ENCODE assay signal across 14 cellular contexts in genomic region chr6:135135835-135136234, GRCh38. TPM values are rescaled to one million over a fixed set of nuclear protein-coding genes. Genes with fewer than 3 reads are reported as not detected.
DNase-seq lines count a peak whose midpoint lies in the region; ATAC-seq and TF ChIP-seq lines count a peak whose summit lies in the region.
"Had no signal": no experiment of that assay in that cellular context is flagged by ENCODE, and none has a peak within 500 bp of the region (broad histone marks: within the 10 kb centered on the region; RNA-seq: fewer than 3 reads in every experiment).

No MANE protein-coding gene starts in this region.

- POLR2A ChIA-PET in CD4-positive, alpha-beta T cell (lab: Charles Lee), result interaction anchor here (1.8 kb wide), 1 partner anchor 11 kb away, joined by 4 read pairs; no protein-coding TSS in a partner anchor
- POLR2A ChIA-PET in HEK293 (lab: Yijun Ruan, JAX), result no interaction called here

- 89 to 98% methylated on average over 4 of the region's 4 CpGs for WGBS in lower leg skin, 2 donors

- CTCF ChIA-PET in CD4-positive, alpha-beta T cell (lab: Charles Lee), result no interaction called here
- CTCF ChIA-PET in HEK293 (lab: Yijun Ruan, JAX), result interaction anchor here (0.7 to 1.3 kb wide), 3 partner anchors 8 to 288 kb away, joined by 3 to 5 read pairs (median 4); no protein-coding TSS in a partner anchor

- H3K4me1 Mint-ChIP-seq in CD4-positive, alpha-beta T cell (ENCODE audit: low read depth), result peaks cover 25% of the 10 kb centered on the region
- peaks cover 36% of the 10 kb centered on the region for H3K4me1 Mint-ChIP-seq in activated naive CD8-positive, alpha-beta T cell treated with anti-CD3 and anti-CD28 coated beads, Interleukin-2, amount 50 U/mL, for 24 hours
- peaks cover 36 to 50% of the 10 kb centered on the region in 2 donors for H3K4me1 Mint-ChIP-seq in natural killer cell treated with Interleukin-12 subunit alpha and Interleukin-12 subunit beta and Interleukin-15 and Interleukin-18, amount 100 ng/mL, for 72 hours (ENCODE audit: low read depth in 2 of 2)

- peak; percentile 32 for ATAC-seq in CD4-positive, alpha-beta T cell (ENCODE audit: poor library complexity)
- peak; percentile 20 for ATAC-seq in activated naive CD8-positive, alpha-beta T cell treated with anti-CD3 and anti-CD28 coated beads, Interleukin-2, amount 50 U/mL, for 24 hours
- ATAC-seq in natural killer cell treated with Interleukin-12 subunit alpha and Interleukin-12 subunit beta and Interleukin-15 and Interleukin-18, amount 100 ng/mL, for 72 hours, result peak; percentile 57 to 66

- no peaks in the 10 kb centered on the region for H3K27me3 Mint-ChIP-seq in CD4-positive, alpha-beta T cell
- no peaks in the 10 kb centered on the region for H3K27me3 Mint-ChIP-seq in activated naive CD8-positive, alpha-beta T cell treated with anti-CD3 and anti-CD28 coated beads, Interleukin-2, amount 50 U/mL, for 24 hours
- H3K27me3 Mint-ChIP-seq in natural killer cell treated with Interleukin-12 subunit alpha and Interleukin-12 subunit beta and Interleukin-15 and Interleukin-18, amount 100 ng/mL, for 72 hours, result no peaks in the 10 kb centered on the region

- no peaks in the 10 kb centered on the region for H3K27me3 ChIP-seq in CD4-positive, alpha-beta T cell (ENCODE audit: control insufficient read depth, insufficient read depth, low read length)

- intact Hi-C loops in CD4-positive, alpha-beta T cell (cut with DNase I, micrococcal nuclease), result no loop called here
- intact Hi-C loops in lower leg skin (cut with DNase I; ENCODE audit: low total_unique reads), result loop anchor here (10.0 kb wide), 1 partner anchor 289 kb away; no protein-coding TSS in a partner anchor

- H3K4me3 ChIP-seq in HEK293 (ENCODE audit: low read depth, low read length) (no peak overlapping the region), lower leg skin (ENCODE audit: low read depth, poor library complexity, severe bottlenecking) (no peak overlapping the region)

- H3K36me3 ChIP-seq in HEK293 (ENCODE audit: control insufficient read depth in 2 of 2, insufficient read depth in 1 of 2, low read length in 2 of 2), result no peaks in the 10 kb centered on the region

- no peak for TF ChIP-seq POLR2A in lower leg skin (IDR thresholded peaks at IDR 0.05)

- no peaks in the 10 kb centered on the region for H3K36me3 Mint-ChIP-seq in CD4-positive, alpha-beta T cell (ENCODE audit: low read depth)
- H3K36me3 Mint-ChIP-seq in activated naive CD8-positive, alpha-beta T cell treated with anti-CD3 and anti-CD28 coated beads, Interleukin-2, amount 50 U/mL, for 24 hours (ENCODE audit: low read depth), result no peaks in the 10 kb centered on the region
- H3K36me3 Mint-ChIP-seq in natural killer cell treated with Interleukin-12 subunit alpha and Interleukin-12 subunit beta and Interleukin-15 and Interleukin-18, amount 100 ng/mL, for 72 hours, result no peaks in the 10 kb centered on the region

- TF ChIP-seq CTCF in CD4-positive, alpha-beta T cell (IDR thresholded peaks at IDR 0.05), result no peak
- TF ChIP-seq CTCF in HEK293 (tag by site-specific recombination; IDR thresholded peaks at IDR 0.05) (no peak), lower leg skin (IDR thresholded peaks at IDR 0.05) (no peak)

- H3K9me3 Mint-ChIP-seq in CD4-positive, alpha-beta T cell, result no peaks in the 10 kb centered on the region
- H3K9me3 Mint-ChIP-seq in activated naive CD8-positive, alpha-beta T cell treated with anti-CD3 and anti-CD28 coated beads, Interleukin-2, amount 50 U/mL, for 24 hours, result no peaks in the 10 kb centered on the region
- no peaks in the 10 kb centered on the region for H3K9me3 Mint-ChIP-seq in natural killer cell treated with Interleukin-12 subunit alpha and Interleukin-12 subunit beta and Interleukin-15 and Interleukin-18, amount 100 ng/mL, for 72 hours

- no peaks in the 10 kb centered on the region for H3K4me1 ChIP-seq in HEK293 (ENCODE audit: control insufficient read depth, insufficient read depth, low read length)

- no peak for DNase-seq in CD4-positive, alpha-beta T cell
- no peak for DNase-seq in activated naive CD8-positive, alpha-beta T cell treated with anti-CD3 and anti-CD28 coated beads, Interleukin-2, amount 50 U/mL, for 24 hours
- no peak for DNase-seq in natural killer cell treated with Interleukin-12 subunit alpha and Interleukin-12 subunit beta and Interleukin-15 and Interleukin-18, amount 100 ng/mL, for 72 hours (ENCODE audit: low spot score)
- DNase-seq in T-helper 2 cell, result no peak
- DNase-seq in lower leg skin (ENCODE audit: low spot score in 2 of 2), result no peak
- DNase-seq in NCI-H345 (lab: John Stamatoyannopoulos, UW), result no peak
- DNase-seq: AML-193, GOT3, IMR-90, NCI-H1417 treated with DMSO at 0.1 percent for 48 hours, NCI-H2081, NCI-H524 treated with DMSO at 0.1 percent for 48 hours, RPMI8226 had no signal

- H3K9me3 ChIP-seq in CD4-positive, alpha-beta T cell (ENCODE audit: control insufficient read depth, low read length), result no peaks in the 10 kb centered on the region
- no peaks in the 10 kb centered on the region for H3K9me3 ChIP-seq in HEK293 (ENCODE audit: control insufficient read depth, insufficient read depth, low read depth, low read length)

- H3K4me3 Mint-ChIP-seq in CD4-positive, alpha-beta T cell, result no peak overlapping the region
- no peak overlapping the region for H3K4me3 Mint-ChIP-seq in activated naive CD8-positive, alpha-beta T cell treated with anti-CD3 and anti-CD28 coated beads, Interleukin-2, amount 50 U/mL, for 24 hours
- peak overlapping the region; percentile 65 for H3K4me3 Mint-ChIP-seq in natural killer cell treated with Interleukin-12 subunit alpha and Interleukin-12 subunit beta and Interleukin-15 and Interleukin-18, amount 100 ng/mL, for 72 hours

- no peak overlapping the region for H3K27ac Mint-ChIP-seq in CD4-positive, alpha-beta T cell
- H3K27ac Mint-ChIP-seq in activated naive CD8-positive, alpha-beta T cell treated with anti-CD3 and anti-CD28 coated beads, Interleukin-2, amount 50 U/mL, for 24 hours, result peak overlapping the region; percentile 68
- peak overlapping the region; percentile 85 to 94 for H3K27ac Mint-ChIP-seq in natural killer cell treated with Interleukin-12 subunit alpha and Interleukin-12 subunit beta and Interleukin-15 and Interleukin-18, amount 100 ng/mL, for 72 hours

- no peak overlapping the region for H3K27ac ChIP-seq in CD4-positive, alpha-beta T cell (ENCODE audit: low read depth, low read length)
- no peak overlapping the region for H3K27ac ChIP-seq in HEK293 (ENCODE audit: extremely low read depth, low read depth, low read length)

TF ChIP-seq in HEK293, 187 proteins besides CTCF, POLR2A, EP300 and RAD21:
- TF ChIP-seq ZNF488 (tag by site-specific recombination; IDR thresholded peaks at IDR 0.05), result no peak
- no peak for TF ChIP-seq ZNF23 (tag by site-specific recombination; IDR thresholded peaks at IDR 0.05; ENCODE audit: borderline replicate concordance)
- TF ChIP-seq ZNF654 (tag by site-specific recombination; IDR thresholded peaks at IDR 0.05; ENCODE audit: low read depth), result no peak
- no peak for TF ChIP-seq ZNF449 (tag by site-specific recombination; IDR thresholded peaks at IDR 0.05)
- TF ChIP-seq ZNF140 (tag by site-specific recombination; IDR thresholded peaks at IDR 0.05), result peak; percentile 28; the same call in 1 of the 2 replicates

RNA-seq across cellular contexts. Expression of gene MYB, which starts 45.3 kb away (rescaled TPM):
- total RNA-seq in CD4-positive, alpha-beta T cell, result 1 to 10 TPM; 2.0 to 2.6 TPM
- 100 to 1,000 TPM in 1 of 2 donors, 10 to 100 TPM in 1; 66.1 to 145 TPM for total RNA-seq in natural killer cell treated with Interleukin-12 subunit alpha and Interleukin-12 subunit beta and Interleukin-15 and Interleukin-18, amount 100 ng/mL, for 72 hours
- total RNA-seq in lower leg skin, result 1 to 10 TPM; 7.4 to 8.6 (median 7.5) TPM

Comparison
In these comparisons a context has a peak if more than half of its experiments do, and no peak if none do; other contexts are left out.
1. RNA of gene MYB, which starts 45.3 kb away (total RNA-seq): 66.1 to 145 TPM in natural killer cell treated with Interleukin-12 subunit alpha and Interleukin-12 subunit beta and Interleukin-15 and Interleukin-18, amount 100 ng/mL, for 72 hours; 7.4 to 8.6 TPM in lower leg skin and 2.0 to 2.6 TPM in CD4-positive, alpha-beta T cell; every median in the first group is over 4 times any median in the second.
2. Peak in every context shown above with its lines, with median percentiles within 50 percentile points of each other: ATAC-seq.